ENCODE assay signal across 8 cellular contexts in genomic region chr2:227415538-227416424, GRCh38. TPM values are rescaled to one million over a fixed set of nuclear protein-coding genes. Genes with fewer than 3 reads are reported as not detected.
DNase-seq lines count a peak whose midpoint lies in the region; ATAC-seq and TF ChIP-seq lines count a peak whose summit lies in the region.

No MANE protein-coding gene starts in this region.

- H3K4me3 Mint-ChIP-seq in neural progenitor cell, result no peak overlapping the region

- no peak overlapping the region for H3K9ac ChIP-seq in neural progenitor cell

- no peaks in the 10 kb centered on the region for H3K9me3 Mint-ChIP-seq in neural progenitor cell

- no peaks in the 10 kb centered on the region for H3K4me1 ChIP-seq in neural progenitor cell

- no peak overlapping the region for H3K4me2 ChIP-seq in neural progenitor cell

- H3K27me3 ChIP-seq in neural progenitor cell, result no peaks in the 10 kb centered on the region

- ATAC-seq in GM21529 (IDR thresholded peaks at IDR 0.05; ENCODE audit: unreplicated experiment) (peak; percentile 33), omental fat pad (ENCODE audit: low FRiP score) (peak; percentile 92)

- H3K27ac Mint-ChIP-seq in neural progenitor cell, result no peak overlapping the region

- H3K27ac ChIP-seq in neural progenitor cell, result no peak overlapping the region

- TF ChIP-seq CTCF in omental fat pad (IDR thresholded peaks at IDR 0.05), result no peak
- no peak for TF ChIP-seq CTCF in neural progenitor cell (IDR thresholded peaks at IDR 0.05)

- peaks cover 3% of the 10 kb centered on the region for H3K27me3 Mint-ChIP-seq in neural progenitor cell (ENCODE audit: insufficient read depth, low read depth)

- no peaks in the 10 kb centered on the region for H3K9me3 ChIP-seq in neural progenitor cell (ENCODE audit: low read depth)

- H4K20me1 ChIP-seq in neural progenitor cell (ENCODE audit: low read depth), result no peaks in the 10 kb centered on the region

- peak; percentile 86 to 93 for DNase-seq in AML-193 (lab: John Stamatoyannopoulos, UW)
- DNase-seq in NOMO-1 treated with DMSO at 0.1 percent for 48 hours (lab: John Stamatoyannopoulos, UW; ENCODE audit: unreplicated experiment), result peak; percentile 87
- peak; percentile 88 for DNase-seq in dedifferentiated amniotic fluid mesenchymal stem cell (ENCODE audit: extremely low spot score)
- DNase-seq in omental fat pad (ENCODE audit: low spot score), result no peak
- DNase-seq in NCI-H82 treated with DMSO at 0.1 percent for 48 hours (lab: John Stamatoyannopoulos, UW; ENCODE audit: unreplicated experiment), result no peak
- DNase-seq in NCI-H2171 treated with DMSO at 0.1 percent for 48 hours (lab: John Stamatoyannopoulos, UW), result no peak
- DNase-seq in neural progenitor cell (ENCODE audit: low spot score), result no peak

- no peaks in the 10 kb centered on the region for H3K79me2 ChIP-seq in neural progenitor cell (ENCODE audit: low read depth)

- H3K36me3 Mint-ChIP-seq in neural progenitor cell, result no peaks in the 10 kb centered on the region

- H3K36me3 ChIP-seq in neural progenitor cell, result no peaks in the 10 kb centered on the region

- no peaks in the 10 kb centered on the region for H3F3A ChIP-seq in neural progenitor cell (ENCODE audit: low read depth)

- peaks cover 3% of the 10 kb centered on the region for H3K4me1 Mint-ChIP-seq in neural progenitor cell

- H3K4me3 ChIP-seq in neural progenitor cell, result no peak overlapping the region

- no peak overlapping the region for H2AFZ ChIP-seq in neural progenitor cell (replicated peaks)

RNA-seq across cellular contexts. Expression of gene SCYGR1, which starts 28.0 kb away (rescaled TPM):
- total RNA-seq in omental fat pad (not detected), neural progenitor cell (ENCODE audit: low replicate concordance) (not detected in 2 replicates)

RNA-seq across cellular contexts. Expression of gene TM4SF20, which starts 36.7 kb away (rescaled TPM):
- total RNA-seq in omental fat pad (not detected), neural progenitor cell (ENCODE audit: low replicate concordance) (not detected in 2 replicates)

RNA-seq across cellular contexts. Expression of gene AGFG1, which starts 56.2 kb away (rescaled TPM):
- total RNA-seq in omental fat pad, result 100 to 1,000 TPM in 3 of 4 donors, 10 to 100 TPM in 1; 85.7 to 265 (median 186) TPM
- total RNA-seq in neural progenitor cell (ENCODE audit: low replicate concordance), result 84.8 and 96.4 TPM in 2 replicates

Comparison
In these comparisons a context has a peak if more than half of its experiments do, and no peak if none do; other contexts are left out.
1. DNase-seq: peak in AML-193 (2 of 2), NOMO-1 treated with DMSO at 0.1 percent for 48 hours (single experiment) and dedifferentiated amniotic fluid mesenchymal stem cell (single experiment); none in omental fat pad (single experiment), NCI-H82 treated with DMSO at 0.1 percent for 48 hours (single experiment), NCI-H2171 treated with DMSO at 0.1 percent for 48 hours (single experiment) and neural progenitor cell (single experiment).